ENCODE assay signal across 9 cellular contexts in genomic region chr2:181781082-181781786, GRCh38.
DNase-seq lines count a peak whose midpoint lies in the region; ATAC-seq and TF ChIP-seq lines count a peak whose summit lies in the region.
"Had no signal": no experiment of that assay in that cellular context is flagged by ENCODE, and none has a peak within 500 bp of the region (broad histone marks: within the 10 kb centered on the region; RNA-seq: fewer than 3 reads in every experiment).

No MANE protein-coding gene starts in this region.

- intact Hi-C loops in naive thymus-derived CD4-positive, alpha-beta T cell (cut with micrococcal nuclease): no loop called here
- intact Hi-C loops in aorta (cut with DNase I): no loop called here
- intact Hi-C loops in CD4-positive, alpha-beta T cell (cut with DNase I, micrococcal nuclease): no loop called here

- no peaks in the 10 kb centered on the region for H3K9me3 Mint-ChIP-seq in naive thymus-derived CD4-positive, alpha-beta T cell
- no peaks in the 10 kb centered on the region for H3K9me3 Mint-ChIP-seq in CD4-positive, alpha-beta T cell
- H3K9me3 Mint-ChIP-seq: effector memory CD8-positive, alpha-beta T cell had no signal

- H3K4me1 Mint-ChIP-seq in naive thymus-derived CD4-positive, alpha-beta T cell: peaks cover 0 to 9% (median 0%) of the 10 kb centered on the region in 7 donors
- no peaks in the 10 kb centered on the region for H3K4me1 Mint-ChIP-seq in CD4-positive, alpha-beta T cell (ENCODE audit: low read depth)

- no peak overlapping the region for H3K27ac ChIP-seq in naive thymus-derived CD4-positive, alpha-beta T cell (ENCODE audit: low read depth, low read length)
- H3K27ac ChIP-seq in aorta (ENCODE audit: low read depth in 1 of 2, low read length in 2 of 2): no peak overlapping the region
- no peak overlapping the region for H3K27ac ChIP-seq in CD4-positive, alpha-beta T cell (ENCODE audit: low read depth, low read length)

- no peaks in the 10 kb centered on the region for H3K36me3 ChIP-seq in naive thymus-derived CD4-positive, alpha-beta T cell (ENCODE audit: control insufficient read depth in 2 of 3, insufficient read depth in 3 of 3, low read length in 3 of 3)
- H3K36me3 ChIP-seq in aorta (ENCODE audit: control insufficient read depth in 1 of 2, insufficient read depth in 2 of 2, low read length in 1 of 2): no peaks in the 10 kb centered on the region

- ATAC-seq in GM18909 (IDR thresholded peaks at IDR 0.05; ENCODE audit: poor library complexity, unreplicated experiment) (peak; percentile 67), HG02642 (IDR thresholded peaks at IDR 0.05; ENCODE audit: poor library complexity, unreplicated experiment) (peak; percentile 53), aorta (ENCODE audit: low FRiP score) (no peak), SK-N-SH treated with all-trans-retinoic acid at 6 μM for 48 hours (no peak)
- peak; percentile 29 for ATAC-seq in naive thymus-derived CD4-positive, alpha-beta T cell
- no peak for ATAC-seq in CD4-positive, alpha-beta T cell (ENCODE audit: poor library complexity)
- ATAC-seq: effector memory CD8-positive, alpha-beta T cell had no signal

- CTCF ChIA-PET in naive thymus-derived CD4-positive, alpha-beta T cell (lab: Charles Lee): no interaction called here
- CTCF ChIA-PET in CD4-positive, alpha-beta T cell (lab: Charles Lee): no interaction called here

- H3K4me3 Mint-ChIP-seq in naive thymus-derived CD4-positive, alpha-beta T cell: no peak overlapping the region
- no peak overlapping the region for H3K4me3 Mint-ChIP-seq in CD4-positive, alpha-beta T cell
- H3K4me3 Mint-ChIP-seq: effector memory CD8-positive, alpha-beta T cell had no signal

- DNase-seq in NOMO-1 (lab: John Stamatoyannopoulos, UW; ENCODE audit: unreplicated experiment in 2 of 2): peak; percentile 36 to 48
- DNase-seq in naive thymus-derived CD4-positive, alpha-beta T cell: no peak
- DNase-seq in aorta: no peak
- no peak for DNase-seq in CD4-positive, alpha-beta T cell
- DNase-seq in dermis blood vessel endothelial cell: no peak
- DNase-seq: effector memory CD8-positive, alpha-beta T cell had no signal

- H3K4me3 ChIP-seq in naive thymus-derived CD4-positive, alpha-beta T cell (ENCODE audit: low read length): no peak overlapping the region
- no peak overlapping the region for H3K4me3 ChIP-seq in aorta (ENCODE audit: low read length in 2 of 2)

- TF ChIP-seq CTCF in CD4-positive, alpha-beta T cell (IDR thresholded peaks at IDR 0.05): no peak

- H3K9me3 ChIP-seq in naive thymus-derived CD4-positive, alpha-beta T cell (ENCODE audit: control insufficient read depth in 2 of 3, low read length in 3 of 3): no peaks in the 10 kb centered on the region
- H3K9me3 ChIP-seq in aorta (ENCODE audit: control insufficient read depth, low read length): no peaks in the 10 kb centered on the region
- H3K9me3 ChIP-seq in CD4-positive, alpha-beta T cell (ENCODE audit: control insufficient read depth, low read length): no peaks in the 10 kb centered on the region

- H3K27me3 Mint-ChIP-seq in naive thymus-derived CD4-positive, alpha-beta T cell: peaks cover 0 to 5% (median 0%) of the 10 kb centered on the region in 5 donors
- no peaks in the 10 kb centered on the region for H3K27me3 Mint-ChIP-seq in CD4-positive, alpha-beta T cell

- H3K36me3 Mint-ChIP-seq in naive thymus-derived CD4-positive, alpha-beta T cell: no peaks in the 10 kb centered on the region
- no peaks in the 10 kb centered on the region for H3K36me3 Mint-ChIP-seq in CD4-positive, alpha-beta T cell (ENCODE audit: low read depth)

- POLR2A ChIA-PET in naive thymus-derived CD4-positive, alpha-beta T cell (lab: Charles Lee): no interaction called here
- POLR2A ChIA-PET in CD4-positive, alpha-beta T cell (lab: Charles Lee): no interaction called here

- H3K27ac Mint-ChIP-seq in naive thymus-derived CD4-positive, alpha-beta T cell: no peak overlapping the region
- H3K27ac Mint-ChIP-seq in CD4-positive, alpha-beta T cell: no peak overlapping the region
- H3K27ac Mint-ChIP-seq: effector memory CD8-positive, alpha-beta T cell had no signal

- H3K4me1 ChIP-seq in naive thymus-derived CD4-positive, alpha-beta T cell (ENCODE audit: control insufficient read depth in 2 of 2, insufficient read depth in 2 of 2, low read length in 2 of 2): no peaks in the 10 kb centered on the region
- no peaks in the 10 kb centered on the region for H3K4me1 ChIP-seq in aorta (ENCODE audit: control insufficient read depth in 1 of 2, insufficient read depth in 2 of 2, low read length in 2 of 2)

- H3K27me3 ChIP-seq in naive thymus-derived CD4-positive, alpha-beta T cell (ENCODE audit: control insufficient read depth in 2 of 2, insufficient read depth in 2 of 2, low read length in 2 of 2): no peaks in the 10 kb centered on the region
- no peaks in the 10 kb centered on the region for H3K27me3 ChIP-seq in aorta (ENCODE audit: control insufficient read depth in 1 of 2, insufficient read depth in 2 of 2, low read length in 1 of 2)
- H3K27me3 ChIP-seq in CD4-positive, alpha-beta T cell (ENCODE audit: control insufficient read depth, insufficient read depth, low read length): no peaks in the 10 kb centered on the region

TF ChIP-seq in SK-N-SH treated with all-trans-retinoic acid at 6 μM for 48 hours, 23 proteins besides CTCF, POLR2A, EP300 and RAD21:
- TF ChIP-seq CSDC2 (CRISPR knock-in tag; IDR thresholded peaks at IDR 0.05): no peak
- no peak for TF ChIP-seq SNAI2 (CRISPR knock-in tag; IDR thresholded peaks at IDR 0.05)
- no peak for TF ChIP-seq ZC3H10 (CRISPR knock-in tag; IDR thresholded peaks at IDR 0.05)
- TF ChIP-seq ESRRG (CRISPR knock-in tag; IDR thresholded peaks at IDR 0.05): no peak
- TF ChIP-seq CSRNP3 (CRISPR knock-in tag; IDR thresholded peaks at IDR 0.05): no peak
- no peak for TF ChIP-seq RARB (CRISPR knock-in tag; IDR thresholded peaks at IDR 0.05)
- TF ChIP-seq ZNF8 (CRISPR knock-in tag; IDR thresholded peaks at IDR 0.05): no peak
- TF ChIP-seq PPARA (CRISPR knock-in tag; IDR thresholded peaks at IDR 0.05; ENCODE audit: borderline replicate concordance): no peak

Comparison
In these comparisons a context has a peak if more than half of its experiments do, and no peak if none do; other contexts are left out.
1. ATAC-seq: peak in GM18909 (single experiment), HG02642 (single experiment) and naive thymus-derived CD4-positive, alpha-beta T cell (single experiment); none in aorta (single experiment), SK-N-SH treated with all-trans-retinoic acid at 6 μM for 48 hours (single experiment) and CD4-positive, alpha-beta T cell (single experiment).
2. DNase-seq: peak in NOMO-1 (2 of 2); none in naive thymus-derived CD4-positive, alpha-beta T cell (0 of 9), aorta (0 of 2), CD4-positive, alpha-beta T cell (0 of 10) and dermis blood vessel endothelial cell (single experiment).